Comparison of ENCODE assay signal across 24 cellular contexts in genomic region chr1:5738911-5739462, GRCh38.
"Had no signal": no experiment of that assay in that cellular context is flagged by ENCODE, and none has a peak within 500 bp of the region (broad histone marks: within the 10 kb centered on the region; RNA-seq: fewer than 3 reads in every experiment).

No MANE protein-coding gene starts in this region.

- H3K27me3 ChIP-seq: right lobe of liver, thyroid gland, uterus had no signal

- H3K4me1 Mint-ChIP-seq: naive B cell, nephron had no signal

- H3K36me3 ChIP-seq: esophagus squamous epithelium, gastroesophageal sphincter, right lobe of liver, suprapubic skin, thyroid gland, uterus had no signal

- H3K4me3 ChIP-seq: esophagus squamous epithelium, gastroesophageal sphincter, lung, psoas muscle, right lobe of liver, skin epidermis, suprapubic skin, thyroid gland, uterus had no signal

- H3K9me3 ChIP-seq: esophagus squamous epithelium, gastroesophageal sphincter, psoas muscle, right lobe of liver, suprapubic skin, thyroid gland, uterus had no signal

- H3K36me3 Mint-ChIP-seq: naive B cell, type B pancreatic cell had no signal

- H3K27ac ChIP-seq: epithelial cell of prostate, esophagus squamous epithelium, gastroesophageal sphincter, parathyroid adenoma, psoas muscle, right lobe of liver, suprapubic skin, thyroid gland, uterus had no signal

- ATAC-seq: effector memory CD8-positive, alpha-beta T cell; gastroesophageal sphincter; left ventricle myocardium superior; psoas muscle; right lobe of liver had no signal

- H3K4me1 ChIP-seq: esophagus squamous epithelium, gastroesophageal sphincter, parathyroid adenoma, psoas muscle, right lobe of liver, thyroid gland, uterus had no signal

- H3K4me3 Mint-ChIP-seq: dendritic cell treated with granulocyte-macrophage colony-stimulating factor and Interleukin-4, amounts not matched to agents 40 ng/mL and 50 ng/mL, for 4 days; effector memory CD8-positive, alpha-beta T cell; naive B cell; nephron; type B pancreatic cell had no signal

- H3K9me3 Mint-ChIP-seq: dendritic cell treated with granulocyte-macrophage colony-stimulating factor and Interleukin-4, amounts not matched to agents 40 ng/mL and 50 ng/mL, for 4 days; type B pancreatic cell had no signal

- DNase-seq: effector memory CD8-positive, alpha-beta T cell; esophagus squamous epithelium; foreskin fibroblast; glutamatergic neuron; islet precursor cell; left ventricle myocardium superior; mesenchymal stem cell; naive B cell; psoas muscle; retina; stimulated activated CD4-positive, alpha-beta T cell treated with anti-CD3 and anti-CD28 coated beads, Interleukin-12 subunit alpha, Interleukin-12 subunit beta, amount 100 ng/mL, for 4 hours; stimulated activated naive CD4-positive, alpha-beta T cell treated with Interleukin-2 at 50 U/mL for 16 hours; thyroid gland; uterus had no signal

- H3K9ac ChIP-seq: parathyroid adenoma had no signal

- H3K27ac Mint-ChIP-seq: dendritic cell treated with granulocyte-macrophage colony-stimulating factor and Interleukin-4, amounts not matched to agents 40 ng/mL and 50 ng/mL, for 4 days; naive B cell; nephron; type B pancreatic cell had no signal
